8 cellular contexts compared by ENCODE assay signal in genomic region chr17:38893612-38894011, GRCh38. TPM values are rescaled to one million over a fixed set of nuclear protein-coding genes. Genes with fewer than 3 reads are reported as not detected.
DNase-seq lines count a peak whose midpoint lies in the region; ATAC-seq, FAIRE-seq and TF ChIP-seq lines count a peak whose summit lies in the region.

No MANE protein-coding gene starts in this region.

- no peak for TF ChIP-seq POLR2A in A549 (IDR thresholded peaks at IDR 0.05; ENCODE audit: low read length)

- H3K4me3 ChIP-seq in A549 (no peak overlapping the region), OCI-LY1 (ENCODE audit: low read depth, low read length, poor library complexity, severe bottlenecking) (no peak overlapping the region), muscle layer of duodenum (ENCODE audit: low read depth in 1 of 2, low read length in 2 of 2) (no peak overlapping the region)

- H4K20me1 ChIP-seq in OCI-LY1 (ENCODE audit: insufficient read depth, low read length), result no peaks in the 10 kb centered on the region

- no peak for FAIRE-seq in A549 (lab: Jason Lieb, UNC)

- TF ChIP-seq RAD21 in A549 (conservative IDR thresholded peaks at IDR 0.05 in 1 of 2, IDR thresholded peaks at IDR 0.05 in 1 of 2), result no peak

- POLR2A ChIA-PET in A549 (lab: Yijun Ruan, JAX), result interaction anchor here (0.6 to 1.2 kb wide), 3 partner anchors 11 to 23 kb away, joined by 3 to 7 read pairs (median 3); no protein-coding TSS in a partner anchor

- no peaks in the 10 kb centered on the region for H3F3A ChIP-seq in OCI-LY1 (ENCODE audit: insufficient read depth, low read length)

- H3K27ac ChIP-seq in A549 (peak overlapping the region in 1 of 2 experiments; percentile 42; a peak in 3 of 6 replicates), OCI-LY1 (ENCODE audit: low read depth, low read length, poor library complexity, severe bottlenecking) (peak overlapping the region; percentile 92), muscle layer of duodenum (ENCODE audit: low read length) (peak overlapping the region; percentile 25)

- peak; percentile 2 to 12; a peak in 3 of 6 replicates for ATAC-seq in A549

- no peaks in the 10 kb centered on the region for H3K9me2 ChIP-seq in OCI-LY1 (ENCODE audit: low read depth, low read length)

- H3K4me1 ChIP-seq in A549 (peaks cover 47% of the 10 kb centered on the region), OCI-LY1 (ENCODE audit: insufficient read depth, low read length, severe bottlenecking) (peaks cover 60% of the 10 kb centered on the region), muscle layer of duodenum (ENCODE audit: control insufficient read depth in 1 of 2, insufficient read depth in 2 of 2, low read length in 2 of 2) (peaks cover 28 to 47% of the 10 kb centered on the region in 2 donors)

- no peaks in the 10 kb centered on the region for H3K9me3 Mint-ChIP-seq in chondrocyte (ENCODE audit: low read depth)

- no peak overlapping the region for H3K4me3 Mint-ChIP-seq in chondrocyte (ENCODE audit: unreplicated experiment)

- TF ChIP-seq EP300 in A549 (IDR thresholded peaks at IDR 0.05), result no peak

- H3K27ac Mint-ChIP-seq in chondrocyte (ENCODE audit: unreplicated experiment), result peak overlapping the region; percentile 58

- H3K36me3 ChIP-seq in OCI-LY1 (ENCODE audit: insufficient read depth, low read length) (peaks cover 54% of the 10 kb centered on the region; the same call in 1 of the 2 replicates), muscle layer of duodenum (ENCODE audit: control insufficient read depth in 1 of 2, insufficient read depth in 2 of 2, low read length in 2 of 2) (peaks cover 37 to 45% of the 10 kb centered on the region in 2 donors)

- no peak overlapping the region for H3K9ac ChIP-seq in OCI-LY1 (ENCODE audit: low read length)

- peaks cover 44% of the 10 kb centered on the region for H3K36me3 Mint-ChIP-seq in chondrocyte (ENCODE audit: low read depth)

- no peaks in the 10 kb centered on the region for H3K27me3 ChIP-seq in OCI-LY1 (ENCODE audit: insufficient read depth, low read length)
- no peaks in the 10 kb centered on the region for H3K27me3 ChIP-seq in muscle layer of duodenum (ENCODE audit: low read depth, low read length)

- H3K9me3 ChIP-seq in A549 (no peaks in the 10 kb centered on the region), OCI-LY1 (ENCODE audit: low read length) (no peaks in the 10 kb centered on the region), muscle layer of duodenum (ENCODE audit: control insufficient read depth in 1 of 2, low read length in 2 of 2) (no peaks in the 10 kb centered on the region)

- no peaks in the 10 kb centered on the region for H3K79me2 ChIP-seq in OCI-LY1 (ENCODE audit: insufficient read depth, low read length)

- H3K4me1 Mint-ChIP-seq in chondrocyte (ENCODE audit: low read depth), result peaks cover 74% of the 10 kb centered on the region

- no peak for DNase-seq in A549 (ENCODE audit: low read depth in 1 of 2, low spot score in 1 of 2)
- no peak for DNase-seq in chondrocyte (ENCODE audit: low spot score)
- no peak for DNase-seq in NCI-H345 treated with DMSO at 0.1 percent for 48 hours (lab: John Stamatoyannopoulos, UW; ENCODE audit: unreplicated experiment)
- DNase-seq in NCI-H2171 (lab: John Stamatoyannopoulos, UW), result no peak
- DNase-seq in LoVo (ENCODE audit: low spot score), result no peak
- no peak for DNase-seq in NCI-H510A (lab: John Stamatoyannopoulos, UW)

- H3K27me3 Mint-ChIP-seq in chondrocyte (ENCODE audit: low read depth), result no peaks in the 10 kb centered on the region

- no peak for TF ChIP-seq CTCF in A549 (IDR thresholded peaks at IDR 0.05)
- TF ChIP-seq CTCF in OCI-LY1 (IDR thresholded peaks at IDR 0.05; ENCODE audit: low read length), result no peak
- TF ChIP-seq CTCF in chondrocyte (IDR thresholded peaks at IDR 0.05), result no peak

- CTCF ChIA-PET in A549 (lab: Yijun Ruan, JAX), result interaction anchor here (0.6 to 1.8 kb wide), 8 partner anchors 9 to 351 kb away, joined by 3 to 4 read pairs (median 3); partner anchors contain the start of gene LASP1

- no peak overlapping the region for H2AFZ ChIP-seq in OCI-LY1 (ENCODE audit: low read length)

- H3K4me2 ChIP-seq in A549 (no peak overlapping the region), OCI-LY1 (ENCODE audit: low read length) (no peak overlapping the region)

- 91% methylated on average over 6 of the region's 6 CpGs for WGBS in A549 (ENCODE audit: missing lambda C conversion rate)

TF ChIP-seq in A549, 52 proteins besides CTCF, POLR2A, EP300 and RAD21:
- no peak for TF ChIP-seq CBX2 (IDR thresholded peaks at IDR 0.05; ENCODE audit: borderline replicate concordance, low read depth)
- TF ChIP-seq KDM5A (IDR thresholded peaks at IDR 0.05), result no peak
- TF ChIP-seq MAZ (IDR thresholded peaks at IDR 0.05; ENCODE audit: borderline replicate concordance, low read depth, low read length), result no peak
- no peak for TF ChIP-seq ZFP36 (IDR thresholded peaks at IDR 0.05; ENCODE audit: borderline replicate concordance, partially characterized antibody)
- no peak for TF ChIP-seq NR3C1 (IDR thresholded peaks at IDR 0.05)
- no peak for TF ChIP-seq ESRRA (IDR thresholded peaks at IDR 0.05; ENCODE audit: borderline replicate concordance, low read length)
- TF ChIP-seq POLR2AphosphoS2 (conservative IDR thresholded peaks at IDR 0.05; ENCODE audit: low read length), result no peak
- TF ChIP-seq JUN (IDR thresholded peaks at IDR 0.05), result no peak
- TF ChIP-seq RARB (CRISPR knock-in tag; IDR thresholded peaks at IDR 0.05), result no peak
- no peak for TF ChIP-seq ZC3H11A (IDR thresholded peaks at IDR 0.05)
- TF ChIP-seq HEYL (CRISPR knock-in tag; IDR thresholded peaks at IDR 0.05), result no peak
- no peak for TF ChIP-seq MAX (IDR thresholded peaks at IDR 0.05)
- TF ChIP-seq REST (IDR thresholded peaks at IDR 0.05), result no peak

RNA-seq across cellular contexts. Expression of gene LASP1, which starts 23.8 kb away (rescaled TPM):
- polyA plus RNA-seq in A549 (2011; rRNA removed), result 145 and 152 TPM in 2 replicates
- polyA plus RNA-seq in A549 (2012; cell fraction: cytosol; rRNA removed), result 201 and 252 TPM in 2 replicates
- 247 and 316 TPM in 2 replicates for polyA plus RNA-seq in A549 (2012; cell fraction: nucleus; rRNA removed)
- 281 to 312 TPM (median 287 TPM) in 3 replicates for polyA plus RNA-seq in A549 (2017; fragmentation: RNase III; extraction: RNeasy Plus Mini Kit Qiagen cat#74134 plus additional on column Dnase treatment)
- 197 TPM in 2 replicates for polyA minus RNA-seq in A549 (2011; rRNA and poly(A)+ RNA removed)
- 444 to 599 TPM (median 593 TPM) in 3 replicates for total RNA-seq in chondrocyte

RNA-seq across cellular contexts. Expression of gene RPL23, which starts 40.1 kb away (rescaled TPM):
- polyA plus RNA-seq in A549 (2011; rRNA removed) (2,297 and 2,715 TPM in 2 replicates), A549 (2017; fragmentation: RNase III; extraction: RNeasy Plus Mini Kit Qiagen cat#74134 plus additional on column Dnase treatment) (2,814 to 3,171 TPM (median 2,969 TPM) in 3 replicates)
- polyA plus RNA-seq in A549 (2012; cell fraction: cytosol; rRNA removed), result 1,824 and 2,393 TPM in 2 replicates
- polyA plus RNA-seq in A549 (2012; cell fraction: nucleus; rRNA removed), result 368 and 737 TPM in 2 replicates
- polyA minus RNA-seq in A549 (2011; rRNA and poly(A)+ RNA removed), result 307 and 414 TPM in 2 replicates
- 916 to 959 TPM (median 937 TPM) in 3 replicates for total RNA-seq in chondrocyte
